14 cellular contexts compared by ENCODE assay signal in the genomic region with DNA sequence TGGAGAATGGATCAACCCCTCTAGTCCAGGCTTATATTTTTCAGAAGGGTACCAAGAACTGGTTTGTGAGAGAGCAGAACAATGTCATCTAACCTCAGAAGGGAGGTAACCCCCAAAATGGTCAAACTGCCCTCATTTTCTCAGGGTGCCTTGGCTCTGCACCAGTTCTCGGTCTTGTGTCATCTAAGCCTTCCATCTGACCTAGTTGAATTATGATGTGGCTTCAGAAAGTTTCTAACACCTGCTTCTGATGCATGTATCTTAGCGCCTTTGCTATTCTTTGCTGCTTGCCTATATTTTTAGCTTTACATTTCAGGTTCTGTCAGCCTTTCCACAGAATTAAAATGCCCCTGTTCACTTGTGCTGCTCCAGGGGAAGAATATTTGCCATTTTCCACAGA.
A peak's percentile ranks its signal among the peaks of the same experiment; 100 is the strongest.
DNase-seq lines count a peak whose midpoint lies in the region; ATAC-seq and TF ChIP-seq lines count a peak whose summit lies in the region.
"Had no signal": no experiment of that assay in that cellular context is flagged by ENCODE, and none has a peak within 500 bp of the region (broad histone marks: within the 10 kb centered on the region; RNA-seq: fewer than 3 reads in every experiment).

No MANE protein-coding gene starts in this region.

- no peaks in the 10 kb centered on the region for H3K36me3 Mint-ChIP-seq in activated CD8-positive, alpha-beta T cell treated with anti-CD3 and anti-CD28 coated beads for 36 hours (ENCODE audit: low read depth)
- no peaks in the 10 kb centered on the region for H3K36me3 Mint-ChIP-seq in activated T-helper 17 cell treated with anti-CD3 and anti-CD28 coated beads, Interleukin-2, amount 50 U/mL, for 72 hours (ENCODE audit: low read depth)
- H3K36me3 Mint-ChIP-seq in activated CD4-positive, alpha-beta memory T cell treated with anti-CD3 and anti-CD28 coated beads for 36 hours, result no peaks in the 10 kb centered on the region

- DNase-seq in activated CD8-positive, alpha-beta T cell treated with anti-CD3 and anti-CD28 coated beads for 36 hours, result no peak
- DNase-seq in pons (ENCODE audit: low spot score), result no peak
- no peak for DNase-seq in activated CD4-positive, alpha-beta memory T cell treated with anti-CD3 and anti-CD28 coated beads for 36 hours
- DNase-seq: activated CD4-positive, alpha-beta T cell treated with anti-CD3 and anti-CD28 coated beads, Interleukin-2, amount 50 U/mL, for 4 hours; activated naive CD4-positive, alpha-beta T cell; NCI-H1694; NCI-H748 treated with DMSO at 0.1 percent for 48 hours; stimulated activated CD4-positive, alpha-beta T cell treated with anti-CD3 and anti-CD28 coated beads, Interleukin-2, amount 100 ng/mL, for 24 hours; T-helper 9 cell had no signal

- peak; percentile 78 for ATAC-seq in GM18499 (IDR thresholded peaks at IDR 0.05; ENCODE audit: insufficient read depth, unreplicated experiment)
- peak; percentile 87 for ATAC-seq in GM19455 (IDR thresholded peaks at IDR 0.05; ENCODE audit: unreplicated experiment)
- ATAC-seq in HG02759 (IDR thresholded peaks at IDR 0.05; ENCODE audit: unreplicated experiment), result peak; percentile 73
- peak; percentile 94 for ATAC-seq in HG03442 (IDR thresholded peaks at IDR 0.05; ENCODE audit: unreplicated experiment)
- ATAC-seq in activated CD8-positive, alpha-beta T cell treated with anti-CD3 and anti-CD28 coated beads for 36 hours, result no peak
- ATAC-seq in activated T-helper 17 cell treated with anti-CD3 and anti-CD28 coated beads, Interleukin-2, amount 50 U/mL, for 72 hours (replicated peaks), result no peak

- H3K4me1 Mint-ChIP-seq in activated CD8-positive, alpha-beta T cell treated with anti-CD3 and anti-CD28 coated beads for 36 hours (ENCODE audit: low read depth), result no peaks in the 10 kb centered on the region
- no peaks in the 10 kb centered on the region for H3K4me1 Mint-ChIP-seq in activated T-helper 17 cell treated with anti-CD3 and anti-CD28 coated beads, Interleukin-2, amount 50 U/mL, for 72 hours
- H3K4me1 Mint-ChIP-seq in activated CD4-positive, alpha-beta memory T cell treated with anti-CD3 and anti-CD28 coated beads for 36 hours (ENCODE audit: low read depth), result no peaks in the 10 kb centered on the region

- H3K4me3 Mint-ChIP-seq in activated CD8-positive, alpha-beta T cell treated with anti-CD3 and anti-CD28 coated beads for 36 hours, result no peak overlapping the region
- no peak overlapping the region for H3K4me3 Mint-ChIP-seq in activated T-helper 17 cell treated with anti-CD3 and anti-CD28 coated beads, Interleukin-2, amount 50 U/mL, for 72 hours
- no peak overlapping the region for H3K4me3 Mint-ChIP-seq in activated CD4-positive, alpha-beta memory T cell treated with anti-CD3 and anti-CD28 coated beads for 36 hours

- H3K27ac Mint-ChIP-seq in activated CD8-positive, alpha-beta T cell treated with anti-CD3 and anti-CD28 coated beads for 36 hours, result no peak overlapping the region
- H3K27ac Mint-ChIP-seq in activated T-helper 17 cell treated with anti-CD3 and anti-CD28 coated beads, Interleukin-2, amount 50 U/mL, for 72 hours, result no peak overlapping the region
- H3K27ac Mint-ChIP-seq in activated CD4-positive, alpha-beta memory T cell treated with anti-CD3 and anti-CD28 coated beads for 36 hours, result no peak overlapping the region

- H3K9me3 Mint-ChIP-seq in activated CD8-positive, alpha-beta T cell treated with anti-CD3 and anti-CD28 coated beads for 36 hours, result no peaks in the 10 kb centered on the region
- no peaks in the 10 kb centered on the region for H3K9me3 Mint-ChIP-seq in activated T-helper 17 cell treated with anti-CD3 and anti-CD28 coated beads, Interleukin-2, amount 50 U/mL, for 72 hours
- H3K9me3 Mint-ChIP-seq in activated CD4-positive, alpha-beta memory T cell treated with anti-CD3 and anti-CD28 coated beads for 36 hours, result no peaks in the 10 kb centered on the region

- CTCF ChIA-PET in activated CD8-positive, alpha-beta T cell treated with anti-CD3 and anti-CD28 coated beads for 36 hours (lab: Charles Lee), result no interaction called here
- CTCF ChIA-PET in activated CD4-positive, alpha-beta memory T cell treated with anti-CD3 and anti-CD28 coated beads for 36 hours (lab: Charles Lee), result no interaction called here

- POLR2A ChIA-PET in activated CD8-positive, alpha-beta T cell treated with anti-CD3 and anti-CD28 coated beads for 36 hours (lab: Charles Lee), result no interaction called here
- POLR2A ChIA-PET in activated CD4-positive, alpha-beta memory T cell treated with anti-CD3 and anti-CD28 coated beads for 36 hours (lab: Charles Lee), result no interaction called here

- intact Hi-C loops in activated CD8-positive, alpha-beta T cell treated with anti-CD3 and anti-CD28 coated beads for 36 hours (cut with micrococcal nuclease), result no loop called here
- intact Hi-C loops in activated CD4-positive, alpha-beta memory T cell treated with anti-CD3 and anti-CD28 coated beads for 36 hours (cut with micrococcal nuclease), result no loop called here

- peaks cover 20% of the 10 kb centered on the region for H3K27me3 Mint-ChIP-seq in activated CD8-positive, alpha-beta T cell treated with anti-CD3 and anti-CD28 coated beads for 36 hours
- H3K27me3 Mint-ChIP-seq in activated T-helper 17 cell treated with anti-CD3 and anti-CD28 coated beads, Interleukin-2, amount 50 U/mL, for 72 hours, result peaks cover 24% of the 10 kb centered on the region
- H3K27me3 Mint-ChIP-seq in activated CD4-positive, alpha-beta memory T cell treated with anti-CD3 and anti-CD28 coated beads for 36 hours, result peaks cover 17% of the 10 kb centered on the region

- no peak for TF ChIP-seq CTCF in activated CD8-positive, alpha-beta T cell treated with anti-CD3 and anti-CD28 coated beads for 36 hours (IDR thresholded peaks at IDR 0.05)

Comparison
In these comparisons a context has a peak if more than half of its experiments do, and no peak if none do; other contexts are left out.
1. ATAC-seq: peak in GM18499 (single experiment), GM19455 (single experiment), HG02759 (single experiment) and HG03442 (single experiment); none in activated CD8-positive, alpha-beta T cell treated with anti-CD3 and anti-CD28 coated beads for 36 hours (single experiment) and activated T-helper 17 cell treated with anti-CD3 and anti-CD28 coated beads, Interleukin-2, amount 50 U/mL, for 72 hours (single experiment).